10 cellular contexts compared by ENCODE assay signal in genomic region chr3:42072930-42073329, GRCh38. TPM values are rescaled to one million over a fixed set of nuclear protein-coding genes. Genes with fewer than 3 reads are reported as not detected.
DNase-seq lines count a peak whose midpoint lies in the region; ATAC-seq and TF ChIP-seq lines count a peak whose summit lies in the region.
"Had no signal": no experiment of that assay in that cellular context is flagged by ENCODE, and none has a peak within 500 bp of the region (broad histone marks: within the 10 kb centered on the region; RNA-seq: fewer than 3 reads in every experiment).

No MANE protein-coding gene starts in this region.

- intact Hi-C loops in left ventricle myocardium superior (cut with micrococcal nuclease) (no loop called here), sigmoid colon (cut with DNase I) (loop anchor here (10.0 kb wide), 1 partner anchor 1618 kb away; the partner anchor contains the start of gene RPL14)

- peak overlapping the region; percentile 99 for H3K4me2 ChIP-seq in DOHH2 (ENCODE audit: low read length)

- H3K4me1 ChIP-seq in DOHH2 (ENCODE audit: control insufficient read depth, low read length) (peaks cover 78% of the 10 kb centered on the region), sigmoid colon (peaks cover 0 to 84% (median 76%) of the 10 kb centered on the region in 4 donors)

- peaks cover 14% of the 10 kb centered on the region for H3F3A ChIP-seq in DOHH2 (ENCODE audit: control insufficient read depth, insufficient read depth)

- TF ChIP-seq CTCF in DOHH2 (IDR thresholded peaks at IDR 0.05; ENCODE audit: low read depth, low read length, poor library complexity, severe bottlenecking) = no peak
- no peak for TF ChIP-seq CTCF in sigmoid colon (IDR thresholded peaks at IDR 0.05)

- peak overlapping the region; percentile 88 for H3K27ac ChIP-seq in DOHH2 (ENCODE audit: low read depth, low read length)
- H3K27ac ChIP-seq in SK-N-MC = no peak overlapping the region
- peak overlapping the region; percentile 76 to 93 (median 87) for H3K27ac ChIP-seq in sigmoid colon

- TF ChIP-seq POLR2A in sigmoid colon (IDR thresholded peaks at IDR 0.05) = no peak

- H3K4me3 ChIP-seq in DOHH2 (ENCODE audit: low read length) (peak overlapping the region; percentile 72), SK-N-MC (peak overlapping the region; percentile 69; the same call in 1 of the 2 replicates), sigmoid colon (peak overlapping the region in 3 of 4 donors; percentile 19 to 30 (median 27))

- ATAC-seq in left ventricle myocardium superior (peak; percentile 11), GM21381 (IDR thresholded peaks at IDR 0.05; ENCODE audit: unreplicated experiment) (no peak)
- ATAC-seq: CD8-positive, alpha-beta T cell had no signal

- H3K9ac ChIP-seq in SK-N-MC (ENCODE audit: insufficient read length) = no peak overlapping the region

- H4K20me1 ChIP-seq in DOHH2 (ENCODE audit: control insufficient read depth, insufficient read depth, low read depth, low read length) = 0 out of 2 replicates have a peak, but pooled peaks cover 3% of the 10 kb centered on the region

- no peaks in the 10 kb centered on the region for H3K9me2 ChIP-seq in DOHH2 (replicated peaks; ENCODE audit: control insufficient read depth, low read length)

- H3K27me3 ChIP-seq in DOHH2 (ENCODE audit: control insufficient read depth, low read length) = no peaks in the 10 kb centered on the region
- H3K27me3 ChIP-seq in sigmoid colon = no peaks in the 10 kb centered on the region

- H3K9me3 ChIP-seq in DOHH2 (ENCODE audit: control insufficient read depth, insufficient read depth, low read length) (0 out of 2 replicates have a peak, but pooled peaks cover 2% of the 10 kb centered on the region), SK-N-MC (ENCODE audit: low read depth, low read length) (no peaks in the 10 kb centered on the region), sigmoid colon (no peaks in the 10 kb centered on the region)

- DNase-seq in SK-N-MC (ENCODE audit: low read depth, low spot score) = no peak
- no peak for DNase-seq in left ventricle myocardium superior
- DNase-seq in sigmoid colon = no peak
- DNase-seq in CD1c-positive myeloid dendritic cell (ENCODE audit: extremely low spot score) = no peak
- no peak for DNase-seq in NCI-H1417 (lab: John Stamatoyannopoulos, UW)
- DNase-seq in COR-L47 (lab: John Stamatoyannopoulos, UW) = no peak
- DNase-seq: activated CD4-positive, alpha-beta memory T cell treated with anti-CD3 and anti-CD28 coated beads, Interleukin-2, amount 10 ng/mL, durations not matched to agents 7 days and 5 days; CD8-positive, alpha-beta T cell had no signal

- H3K79me2 ChIP-seq in DOHH2 (ENCODE audit: control insufficient read depth, low read length) = peaks cover 98% of the 10 kb centered on the region

- 58 to 76% methylated on average over 8 of the region's 8 CpGs for WGBS in sigmoid colon, 2 donors

- H3K36me3 ChIP-seq in DOHH2 (ENCODE audit: control insufficient read depth, low read length) = peaks cover 26% of the 10 kb centered on the region
- no peaks in the 10 kb centered on the region for H3K36me3 ChIP-seq in SK-N-MC (ENCODE audit: insufficient read depth, low read length)
- no peaks in the 10 kb centered on the region for H3K36me3 ChIP-seq in sigmoid colon

- no peak for TF ChIP-seq EP300 in sigmoid colon (IDR thresholded peaks at IDR 0.05)

RNA-seq across cellular contexts. Expression of gene TRAK1, which starts 18.2 kb away (rescaled TPM):
- total RNA-seq in left ventricle myocardium superior (323 TPM), sigmoid colon (10 to 100 TPM; 17.6 to 42.7 (median 27.2) TPM)
- 10 to 100 TPM; 31.8 to 39.5 (median 37.9) TPM for polyA plus RNA-seq in sigmoid colon
